In genomic region chr20:3129094-3129493, GRCh38 we compare ENCODE assay signal across 23 cellular contexts. TPM values are rescaled to one million over a fixed set of nuclear protein-coding genes. Genes with fewer than 3 reads are reported as not detected.
DNase-seq lines count a peak whose midpoint lies in the region; ATAC-seq, FAIRE-seq and TF ChIP-seq lines count a peak whose summit lies in the region.
"Had no signal": no experiment of that assay in that cellular context is flagged by ENCODE, and none has a peak within 500 bp of the region (broad histone marks: within the 10 kb centered on the region; RNA-seq: fewer than 3 reads in every experiment).

No MANE protein-coding gene starts in this region.

- H3K36me3 Mint-ChIP-seq in naive thymus-derived CD4-positive, alpha-beta T cell = peaks cover 0 to 21% (median 0%) of the 10 kb centered on the region in 5 donors

- no peak for TF ChIP-seq CTCF in colonic mucosa (IDR thresholded peaks at IDR 0.05)

- H3K27me3 Mint-ChIP-seq in naive thymus-derived CD4-positive, alpha-beta T cell = no peaks in the 10 kb centered on the region

- H3K4me1 ChIP-seq in naive thymus-derived CD4-positive, alpha-beta T cell (ENCODE audit: control insufficient read depth in 2 of 2, insufficient read depth in 2 of 2, low read length in 2 of 2) = no peaks in the 10 kb centered on the region
- no peaks in the 10 kb centered on the region for H3K4me1 ChIP-seq in colonic mucosa
- H3K4me1 ChIP-seq: SJSA1 had no signal

- no peak overlapping the region for H3K27ac ChIP-seq in naive thymus-derived CD4-positive, alpha-beta T cell (ENCODE audit: low read depth, low read length)
- no peak overlapping the region for H3K27ac ChIP-seq in colonic mucosa
- H3K27ac ChIP-seq: GM23248, SJSA1 had no signal

- POLR2A ChIA-PET in naive thymus-derived CD4-positive, alpha-beta T cell (lab: Charles Lee) = interaction anchor here (0.6 to 1.5 kb wide), 3 partner anchors 8 to 54 kb away, joined by 3 to 6 read pairs (median 4); no protein-coding TSS in a partner anchor

- no peak overlapping the region for H3K4me3 Mint-ChIP-seq in naive thymus-derived CD4-positive, alpha-beta T cell

- peaks cover 0 to 11% (median 5%) of the 10 kb centered on the region in 7 donors for H3K4me1 Mint-ChIP-seq in naive thymus-derived CD4-positive, alpha-beta T cell

- CTCF ChIA-PET in naive thymus-derived CD4-positive, alpha-beta T cell (lab: Charles Lee) = interaction anchor here (0.5 to 1.2 kb wide), 2 partner anchors 11 to 12 kb away, joined by 4 read pairs; no protein-coding TSS in a partner anchor

- peak; percentile 21 for ATAC-seq in left ventricle myocardium superior
- no peak for ATAC-seq in naive thymus-derived CD4-positive, alpha-beta T cell

- H3K27ac Mint-ChIP-seq in naive thymus-derived CD4-positive, alpha-beta T cell = peak overlapping the region in 6 of 9 donors; percentile 6 to 86 (median 32)

- H3K36me3 ChIP-seq in naive thymus-derived CD4-positive, alpha-beta T cell (ENCODE audit: control insufficient read depth in 2 of 3, insufficient read depth in 3 of 3, low read length in 3 of 3) = no peaks in the 10 kb centered on the region
- H3K36me3 ChIP-seq in colonic mucosa = no peaks in the 10 kb centered on the region
- H3K36me3 ChIP-seq: SJSA1 had no signal

- DNase-seq in left ventricle myocardium superior (no peak), cardiac septum (ENCODE audit: low spot score) (no peak), HTR-8/SVneo (ENCODE audit: insufficient read length, low spot score) (no peak), NCI-H774 (lab: John Stamatoyannopoulos, UW) (no peak), DMS53 (lab: John Stamatoyannopoulos, UW) (no peak), colonic mucosa (no peak)
- DNase-seq in naive thymus-derived CD4-positive, alpha-beta T cell = no peak
- DNase-seq: C1 segment of cervical spinal cord, Calu3, DND-41, GM23248, H7, KG1, MM.1S, NCI-H2029, NCI-H446 treated with DMSO at 0.1 percent for 48 hours, NCI-H526, Right ventricle myocardium superior, RPMI8226 had no signal

- H3K27me3 ChIP-seq in naive thymus-derived CD4-positive, alpha-beta T cell (ENCODE audit: control insufficient read depth in 2 of 2, insufficient read depth in 2 of 2, low read length in 2 of 2) = no peaks in the 10 kb centered on the region
- no peaks in the 10 kb centered on the region for H3K27me3 ChIP-seq in colonic mucosa
- H3K27me3 ChIP-seq: SJSA1 had no signal

- no peaks in the 10 kb centered on the region for H3K9me3 ChIP-seq in naive thymus-derived CD4-positive, alpha-beta T cell (ENCODE audit: control insufficient read depth in 2 of 3, low read length in 3 of 3)
- no peaks in the 10 kb centered on the region for H3K9me3 ChIP-seq in colonic mucosa
- H3K9me3 ChIP-seq: SJSA1 had no signal

- H3K9me3 Mint-ChIP-seq in naive thymus-derived CD4-positive, alpha-beta T cell = peaks cover 0 to 10% (median 0%) of the 10 kb centered on the region in 11 donors

- no peak overlapping the region for H3K4me3 ChIP-seq in naive thymus-derived CD4-positive, alpha-beta T cell (ENCODE audit: low read length)
- no peak overlapping the region for H3K4me3 ChIP-seq in colonic mucosa
- H3K4me3 ChIP-seq: GM23248, SJSA1 had no signal

- intact Hi-C loops in left ventricle myocardium superior (cut with micrococcal nuclease) (no loop called here), cardiac septum (cut with DNase I) (no loop called here), colonic mucosa (cut with DNase I) (no loop called here)
- intact Hi-C loops in naive thymus-derived CD4-positive, alpha-beta T cell (cut with micrococcal nuclease) = no loop called here

- peak; percentile 55 for FAIRE-seq in HTR-8/SVneo (lab: Jason Lieb, UNC)
- FAIRE-seq: GM12892 had no signal

- no peak overlapping the region for H3K9ac ChIP-seq in colonic mucosa (ENCODE audit: low read depth in 2 of 2, low read length in 2 of 2)
- H3K9ac ChIP-seq: GM23248 had no signal

RNA-seq across cellular contexts. Expression of gene FASTKD5, which starts 30.6 kb away (rescaled TPM):
- 29.1 TPM for total RNA-seq in left ventricle myocardium superior
- total RNA-seq in cardiac septum = 23.2 TPM
- total RNA-seq in naive thymus-derived CD4-positive, alpha-beta T cell = 10 to 100 TPM; 24.5 to 41.9 (median 30.6) TPM
- polyA plus RNA-seq in naive thymus-derived CD4-positive, alpha-beta T cell = 10 to 100 TPM; 21.2 to 26.3 TPM
- 10 to 100 TPM; 17.3 to 19.8 TPM for total RNA-seq in colonic mucosa

RNA-seq across cellular contexts. Expression of gene UBOX5, which starts 30.6 kb away (rescaled TPM):
- 2.9 TPM for total RNA-seq in left ventricle myocardium superior
- total RNA-seq in cardiac septum = 3.9 TPM
- total RNA-seq in naive thymus-derived CD4-positive, alpha-beta T cell = 10 to 100 TPM in 2 of 5 experiments, 1 to 10 TPM in 3; 8.3 to 13.8 (median 9.5) TPM
- polyA plus RNA-seq in naive thymus-derived CD4-positive, alpha-beta T cell = 1 to 10 TPM; 5.8 to 8.7 TPM
- total RNA-seq in colonic mucosa = 1 to 10 TPM; 6.5 to 6.6 TPM

RNA-seq across cellular contexts. Expression of gene LZTS3, which starts 44.3 kb away (rescaled TPM):
- 17.6 TPM for total RNA-seq in left ventricle myocardium superior
- total RNA-seq in cardiac septum = 6.9 TPM
- 10 to 100 TPM in 4 of 5 experiments, under 1 TPM in 1; 0.73 to 34.6 (median 22.0) TPM for total RNA-seq in naive thymus-derived CD4-positive, alpha-beta T cell
- 1 to 10 TPM; 4.4 to 4.8 TPM for polyA plus RNA-seq in naive thymus-derived CD4-positive, alpha-beta T cell
- 1 to 10 TPM; 7.9 to 8.3 TPM for total RNA-seq in colonic mucosa

RNA-seq across cellular contexts. Expression of gene AVP, which starts 44.6 kb away (rescaled TPM):
- total RNA-seq in left ventricle myocardium superior (not detected), cardiac septum (not detected), colonic mucosa (not detected)
- under 1 TPM in 1 of 5 experiments, not detected in 4; 0.89 TPM for total RNA-seq in naive thymus-derived CD4-positive, alpha-beta T cell
- polyA plus RNA-seq in naive thymus-derived CD4-positive, alpha-beta T cell = not detected
- total RNA-seq: A673, Calu3, GM23248, H7, HT-29, SJSA1 had no signal
- polyA plus RNA-seq: GM23248 had no signal

RNA-seq across cellular contexts. Expression of gene OXT, which starts 57.7 kb away (rescaled TPM):
- total RNA-seq in left ventricle myocardium superior = not detected
- not detected for total RNA-seq in cardiac septum
- total RNA-seq in naive thymus-derived CD4-positive, alpha-beta T cell = 1 to 10 TPM in 2 of 5 experiments, not detected in 3; 1.8 to 2.3 TPM
- polyA plus RNA-seq in naive thymus-derived CD4-positive, alpha-beta T cell = 1 to 10 TPM; 1.2 to 1.4 TPM
- not detected for total RNA-seq in colonic mucosa
- total RNA-seq: A673, Calu3, GM23248, HT-29, Right ventricle myocardium superior, SJSA1 had no signal
